In genomic region chr19:48713864-48714755, GRCh38 we compare ENCODE assay signal across 1 cellular context.
TF ChIP-seq lines count a peak whose summit lies in the region.

No MANE protein-coding gene starts in this region.

TF ChIP-seq in HepG2, 621 proteins besides CTCF, POLR2A, EP300 and RAD21 (continued from another document and continues in another):
- no peak for TF ChIP-seq PREB (CRISPR knock-in tag; IDR thresholded peaks at IDR 0.05)
- TF ChIP-seq POLR2AphosphoS5 (IDR thresholded peaks at IDR 0.05; ENCODE audit: low read depth, low read length): peak; percentile 44
- TF ChIP-seq RFXAP (CRISPR knock-in tag; IDR thresholded peaks at IDR 0.05; ENCODE audit: borderline replicate concordance): peak; percentile 82; the same call in 1 of the 2 replicates
- peak; percentile 71; the same call in 1 of the 2 replicates for TF ChIP-seq ZGPAT (CRISPR knock-in tag; IDR thresholded peaks at IDR 0.05)
- TF ChIP-seq ZBTB14 (CRISPR knock-in tag; IDR thresholded peaks at IDR 0.05): 0 out of 2 replicates have a peak, but pooled peaks have one; percentile 25
- TF ChIP-seq ZNF839 (CRISPR knock-in tag; IDR thresholded peaks at IDR 0.05; ENCODE audit: borderline replicate concordance): no peak
- 0 out of 2 replicates have a peak, but pooled peaks have one; percentile 29 for TF ChIP-seq ZNF788 (CRISPR knock-in tag; IDR thresholded peaks at IDR 0.05; ENCODE audit: borderline replicate concordance)
- 0 out of 2 replicates have a peak, but pooled peaks have one; percentile 18 for TF ChIP-seq ZNF891 (CRISPR knock-in tag; IDR thresholded peaks at IDR 0.05)
- TF ChIP-seq HNRNPLL (IDR thresholded peaks at IDR 0.05; ENCODE audit: low read depth, low read length, poor library complexity, severe bottlenecking): peak; percentile 50
- TF ChIP-seq SOX13 (IDR thresholded peaks at IDR 0.05): no peak
- TF ChIP-seq SOX13 (CRISPR knock-in tag; conservative IDR thresholded peaks at IDR 0.05 in 1 of 2, IDR thresholded peaks at IDR 0.05 in 1 of 2): no peak
- TF ChIP-seq RXRA (CRISPR knock-in tag; IDR thresholded peaks at IDR 0.05): peak; percentile 66
- TF ChIP-seq FLYWCH1 (CRISPR knock-in tag; IDR thresholded peaks at IDR 0.05): no peak
- no peak for TF ChIP-seq THYN1 (CRISPR knock-in tag; IDR thresholded peaks at IDR 0.05; ENCODE audit: borderline replicate concordance, low read depth)
- TF ChIP-seq GTF3A (CRISPR knock-in tag; conservative IDR thresholded peaks at IDR 0.05): no peak
- peak; percentile 75 for TF ChIP-seq CREB1 (IDR thresholded peaks at IDR 0.05)
- peak; percentile 67; the same call in 1 of the 2 replicates for TF ChIP-seq CREB1 (CRISPR knock-in tag; IDR thresholded peaks at IDR 0.05)
- TF ChIP-seq RARG (CRISPR knock-in tag; IDR thresholded peaks at IDR 0.05; ENCODE audit: low read depth): no peak
- TF ChIP-seq GATAD1 (CRISPR knock-in tag; IDR thresholded peaks at IDR 0.05): peak; percentile 47; the same call in 1 of the 2 replicates
- TF ChIP-seq ZKSCAN8 (CRISPR knock-in tag; IDR thresholded peaks at IDR 0.05; ENCODE audit: borderline replicate concordance): 0 out of 2 replicates have a peak, but pooled peaks have one; percentile 40
- TF ChIP-seq ZHX2 (IDR thresholded peaks at IDR 0.05; ENCODE audit: low read depth): peak; percentile 9; the same call in 1 of the 2 replicates
- no peak for TF ChIP-seq ZHX2 (CRISPR knock-in tag; IDR thresholded peaks at IDR 0.05; ENCODE audit: borderline replicate concordance)
- TF ChIP-seq CREB3 (CRISPR knock-in tag; IDR thresholded peaks at IDR 0.05): no peak
- no peak for TF ChIP-seq ZBTB10 (CRISPR knock-in tag; IDR thresholded peaks at IDR 0.05; ENCODE audit: borderline replicate concordance)
- TF ChIP-seq ZNF792 (CRISPR knock-in tag; IDR thresholded peaks at IDR 0.05): peak; percentile 31; the same call in 1 of the 2 replicates
- no peak for TF ChIP-seq ARID2 (CRISPR knock-in tag; IDR thresholded peaks at IDR 0.05; ENCODE audit: borderline replicate concordance)
- peak; percentile 47; the same call in 1 of the 2 replicates for TF ChIP-seq SALL2 (CRISPR knock-in tag; IDR thresholded peaks at IDR 0.05)
- no peak for TF ChIP-seq NONO (IDR thresholded peaks at IDR 0.05)
- no peak for TF ChIP-seq NONO (CRISPR knock-in tag; conservative IDR thresholded peaks at IDR 0.05)
- no peak for TF ChIP-seq GPBP1L1 (CRISPR knock-in tag; IDR thresholded peaks at IDR 0.05)
- peak; percentile 37; the same call in 1 of the 2 replicates for TF ChIP-seq ZBTB7B (CRISPR knock-in tag; IDR thresholded peaks at IDR 0.05)
- TF ChIP-seq KLF9 (CRISPR knock-in tag; IDR thresholded peaks at IDR 0.05; ENCODE audit: low read depth): no peak
- no peak for TF ChIP-seq ZFP1 (CRISPR knock-in tag; IDR thresholded peaks at IDR 0.05)
- no peak for TF ChIP-seq MLXIP (CRISPR knock-in tag; IDR thresholded peaks at IDR 0.05; ENCODE audit: borderline replicate concordance)
- TF ChIP-seq ZBTB38 (CRISPR knock-in tag; IDR thresholded peaks at IDR 0.05): peak; percentile 52; the same call in 1 of the 2 replicates
- TF ChIP-seq RBM22 (optimal IDR thresholded peaks at IDR 0.05; ENCODE audit: low read length): no peak
- no peak for TF ChIP-seq NR3C1 (CRISPR knock-in tag; IDR thresholded peaks at IDR 0.05)
- no peak for TF ChIP-seq CBX1 (IDR thresholded peaks at IDR 0.05; ENCODE audit: low read depth)
- no peak for TF ChIP-seq ZNF280D (CRISPR knock-in tag; IDR thresholded peaks at IDR 0.05)
- no peak for TF ChIP-seq ARNTL (CRISPR knock-in tag; IDR thresholded peaks at IDR 0.05)
